ENCODE assay signal across 18 cellular contexts in the genomic region with DNA sequence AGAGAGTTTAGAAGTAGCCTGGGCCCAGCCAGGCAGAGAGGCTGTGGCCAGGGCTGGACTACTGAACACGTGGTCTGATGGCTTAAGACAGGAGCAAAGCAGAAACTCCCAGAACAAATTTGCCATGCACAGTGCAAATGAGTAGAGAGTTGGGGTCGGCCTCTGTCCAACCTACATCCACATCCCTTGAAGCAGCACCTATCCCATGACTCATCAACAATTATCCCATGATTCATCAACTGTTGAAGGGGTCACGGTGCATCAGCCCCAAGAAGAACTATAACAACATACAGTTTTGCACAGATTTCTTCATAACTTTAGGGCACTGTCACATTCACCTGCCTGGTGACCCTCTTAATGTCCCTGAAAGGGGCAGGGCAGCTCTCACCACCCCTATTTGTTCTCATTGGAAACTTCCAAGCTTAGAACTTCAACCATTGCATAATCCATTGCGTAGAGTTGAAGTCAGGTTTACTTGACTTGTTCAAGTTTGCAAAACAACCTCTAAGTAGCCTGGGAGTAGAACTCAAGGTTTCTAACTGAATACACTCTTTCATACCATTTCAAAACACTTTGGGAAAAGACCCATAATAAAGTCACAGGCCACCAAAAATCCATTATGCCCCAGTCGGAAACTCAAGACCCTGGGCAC.
DNase-seq lines count a peak whose midpoint lies in the region; ATAC-seq, FAIRE-seq and TF ChIP-seq lines count a peak whose summit lies in the region.
"Had no signal": no experiment of that assay in that cellular context is flagged by ENCODE, and none has a peak within 500 bp of the region (broad histone marks: within the 10 kb centered on the region; RNA-seq: fewer than 3 reads in every experiment).

No MANE protein-coding gene starts in this region.

- 67 to 81% (median 70%) methylated on average over 5 of the region's 5 CpGs for WGBS in small intestine, 3 donors

- H3K27me3 ChIP-seq in MG63 (no peaks in the 10 kb centered on the region), small intestine (ENCODE audit: control insufficient read depth in 2 of 2, insufficient read depth in 2 of 2, low read length in 2 of 2) (peaks cover 3 to 14% of the 10 kb centered on the region in 2 donors)

- H3K4me3 Mint-ChIP-seq in nephron: no peak overlapping the region
- H3K4me3 Mint-ChIP-seq: activated B cell treated with CpG ODN at 0.5 μM for 24 hours; B cell; IgD-negative memory B cell; nephron progenitor cell; T-helper 1 cell treated with Interleukin-12 subunit alpha and Interleukin-12 subunit beta and Interleukin-4 antibody, amounts not matched to agents 30 μg/mL and 1 μg/mL, for 36 hours had no signal

- no peaks in the 10 kb centered on the region for H3K9me3 Mint-ChIP-seq in nephron
- H3K9me3 Mint-ChIP-seq: activated B cell treated with CpG ODN at 0.5 μM for 24 hours; activated T-helper 2 cell treated with anti-CD3 and anti-CD28 coated beads, Interferon-gamma antibody, Interleukin-2, Interleukin-4, amounts not matched to agents 10 μg/mL and 5 μg/mL and 100 μg/mL, durations not matched to agents 14 hours and 24 hours and 36 hours; IgD-negative memory B cell; nephron progenitor cell; T-helper 1 cell treated with Interleukin-12 subunit alpha and Interleukin-12 subunit beta and Interleukin-4 antibody, amounts not matched to agents 30 μg/mL and 1 μg/mL, for 36 hours had no signal

- no peak for TF ChIP-seq CTCF in cardiac fibroblast (IDR thresholded peaks at IDR 0.05; ENCODE audit: low read depth, low read length)
- TF ChIP-seq CTCF in nephron (IDR thresholded peaks at IDR 0.05; ENCODE audit: unreplicated experiment in 3 of 3): no peak

- no peaks in the 10 kb centered on the region for H3K36me3 ChIP-seq in MG63
- no peaks in the 10 kb centered on the region for H3K36me3 ChIP-seq in small intestine (ENCODE audit: control insufficient read depth in 2 of 2, insufficient read depth in 2 of 2, low read length in 2 of 2)
- H3K36me3 ChIP-seq: esophagus squamous epithelium had no signal

- no peak overlapping the region for H3K4me3 ChIP-seq in MG63
- no peak overlapping the region for H3K4me3 ChIP-seq in cardiac fibroblast (replicated peaks in 1 of 2; ENCODE audit: low read depth in 2 of 2, low read length in 2 of 2)
- no peak overlapping the region for H3K4me3 ChIP-seq in small intestine (ENCODE audit: low read depth in 1 of 2, low read length in 2 of 2)
- H3K4me3 ChIP-seq: esophagus squamous epithelium had no signal

- ATAC-seq in HG02938 (IDR thresholded peaks at IDR 0.05; ENCODE audit: unreplicated experiment): no peak

- DNase-seq in Daoy (ENCODE audit: low read depth): peak; percentile 74
- peak; percentile 26 for DNase-seq in MG63
- peak; percentile 22 to 31 for DNase-seq in cardiac fibroblast (ENCODE audit: low read depth in 2 of 2)
- DNase-seq in small intestine: no peak
- no peak for DNase-seq in NCI-H748 treated with DMSO at 0.1 percent for 48 hours (lab: John Stamatoyannopoulos, UW)
- DNase-seq in head of caudate nucleus: no peak
- DNase-seq: activated B cell treated with CpG ODN at 0.5 μM for 24 hours, DMS153, esophagus squamous epithelium, NCI-H1048, nephron progenitor cell, RPMI8226 had no signal

- peaks cover 61% of the 10 kb centered on the region for H3K4me1 Mint-ChIP-seq in nephron
- H3K4me1 Mint-ChIP-seq: activated B cell treated with CpG ODN at 0.5 μM for 24 hours, B cell, IgD-negative memory B cell had no signal

- H3K9me3 ChIP-seq in MG63 (no peaks in the 10 kb centered on the region), small intestine (ENCODE audit: control insufficient read depth, low read depth) (no peaks in the 10 kb centered on the region)
- H3K9me3 ChIP-seq: esophagus squamous epithelium had no signal

- peak overlapping the region in 2 of 3 experiments; percentile 67 to 70 for H3K27ac Mint-ChIP-seq in nephron
- H3K27ac Mint-ChIP-seq: activated B cell treated with CpG ODN at 0.5 μM for 24 hours; activated T-helper 2 cell treated with anti-CD3 and anti-CD28 coated beads, Interferon-gamma antibody, Interleukin-2, Interleukin-4, amounts not matched to agents 10 μg/mL and 5 μg/mL and 100 μg/mL, durations not matched to agents 14 hours and 24 hours and 36 hours; B cell; IgD-negative memory B cell; nephron progenitor cell; T-helper 1 cell treated with Interleukin-12 subunit alpha and Interleukin-12 subunit beta and Interleukin-4 antibody, amounts not matched to agents 30 μg/mL and 1 μg/mL, for 36 hours had no signal

- no peak overlapping the region for H3K27ac ChIP-seq in small intestine (ENCODE audit: low read depth in 1 of 2, low read length in 1 of 2)
- H3K27ac ChIP-seq: esophagus squamous epithelium had no signal

- FAIRE-seq in small intestine (lab: Jason Lieb, UNC): no peak

- intact Hi-C loops in head of caudate nucleus (cut with DNase I): no loop called here

- no peaks in the 10 kb centered on the region for H3K36me3 Mint-ChIP-seq in nephron (ENCODE audit: low read depth)

- no peaks in the 10 kb centered on the region for H3K4me1 ChIP-seq in small intestine (ENCODE audit: control insufficient read depth in 2 of 2, insufficient read depth in 1 of 2, low read depth in 1 of 2, low read length in 1 of 2)

- peaks cover 9% of the 10 kb centered on the region for H3K27me3 Mint-ChIP-seq in nephron (ENCODE audit: low read depth)

Comparison
In these comparisons a context has a peak if more than half of its experiments do, and no peak if none do; other contexts are left out.
1. DNase-seq: peak in Daoy (single experiment), MG63 (single experiment) and cardiac fibroblast (2 of 2); none in small intestine (single experiment), NCI-H748 treated with DMSO at 0.1 percent for 48 hours (single experiment) and head of caudate nucleus (0 of 42).